ENCODE assay signal across 20 cellular contexts in the genomic region with DNA sequence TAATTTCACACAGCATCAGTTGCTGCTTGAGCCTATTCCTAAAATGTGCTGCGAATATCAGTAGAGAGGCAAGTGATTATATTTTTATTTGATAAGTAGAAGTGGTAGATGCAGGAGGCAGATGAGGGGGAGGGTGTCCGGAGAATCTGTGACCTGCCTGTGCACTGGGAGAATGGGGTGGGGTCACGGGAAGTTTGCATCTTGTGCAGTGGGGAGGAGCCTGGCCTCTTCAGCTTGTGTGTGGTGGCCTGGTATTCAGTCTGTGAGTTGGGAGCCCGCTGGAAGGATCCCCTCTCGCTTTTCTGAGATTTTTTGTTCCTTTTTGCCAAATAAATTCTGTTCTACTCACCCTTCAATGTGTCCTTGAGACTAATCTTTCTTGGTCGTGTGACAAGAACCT.
"Had no signal": no experiment of that assay in that cellular context is flagged by ENCODE, and none has a peak within 500 bp of the region (broad histone marks: within the 10 kb centered on the region; RNA-seq: fewer than 3 reads in every experiment).

No MANE protein-coding gene starts in this region.

- H3K4me2 ChIP-seq: KMS-11 had no signal

- ATAC-seq: K562, SK-N-SH treated with all-trans-retinoic acid at 6 μM for 48 hours had no signal

- H3K4me1 Mint-ChIP-seq: IgD-negative memory B cell had no signal

- H3K9me3 Mint-ChIP-seq: IgD-negative memory B cell had no signal

- H3K9ac ChIP-seq: KMS-11 had no signal

- H3K27me3 Mint-ChIP-seq: IgD-negative memory B cell had no signal

- H3K36me3 Mint-ChIP-seq: IgD-negative memory B cell had no signal

- H3K27ac ChIP-seq: KMS-11, RWPE1 had no signal

- DNase-seq: Kasumi-1, MM.1S, NCI-H1092 treated with DMSO at 0.1 percent for 48 hours, NCI-H1436, NCI-H187, NCI-H2029, NCI-H2081 treated with DMSO at 0.1 percent for 48 hours, NCI-H2171, NCI-H226, NCI-H446, NCI-H510A, NCI-H524 treated with DMSO at 0.1 percent for 48 hours, NCI-H69, NCI-H774, SHP77 had no signal

- H3K4me3 ChIP-seq: K562 had no signal

- H3K4me3 Mint-ChIP-seq: IgD-negative memory B cell had no signal
